ENCODE assay signal across 8 cellular contexts in the genomic region with DNA sequence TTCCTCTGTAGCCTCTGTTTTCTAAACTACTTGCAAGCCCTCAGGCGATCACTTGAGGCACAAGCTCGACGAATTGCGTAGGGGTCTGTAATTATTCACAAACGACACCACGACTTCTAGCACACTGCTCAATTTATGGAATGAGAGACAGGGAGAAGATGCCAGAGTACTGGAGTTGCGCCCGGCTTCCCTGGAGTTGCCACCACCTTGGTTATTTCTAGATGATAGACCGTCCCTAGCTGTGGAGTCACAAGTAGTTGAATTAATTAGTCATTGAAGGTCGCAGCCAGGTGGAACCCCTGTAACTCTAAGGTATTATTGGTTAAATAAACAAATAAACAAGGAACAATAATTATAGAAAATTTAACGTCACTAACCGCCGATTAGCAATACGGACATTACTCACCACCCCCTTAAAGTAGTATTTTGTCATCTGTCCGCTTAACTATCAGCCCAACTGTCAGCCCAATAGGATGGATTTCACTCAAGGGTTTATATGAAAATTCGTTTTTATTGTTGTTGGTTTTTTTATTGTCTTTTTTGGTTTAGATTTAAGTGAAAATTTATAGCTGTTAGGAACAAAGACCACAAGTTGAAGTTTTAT. TPM values are rescaled to one million over a fixed set of nuclear protein-coding genes. Genes with fewer than 3 reads are reported as not detected.
DNase-seq lines count a peak whose midpoint lies in the region; ATAC-seq and TF ChIP-seq lines count a peak whose summit lies in the region.

No MANE protein-coding gene starts in this region.

- H3K4me1 ChIP-seq in foreskin keratinocyte, result peaks cover 21% of the 10 kb centered on the region

- ATAC-seq in HG03045 (IDR thresholded peaks at IDR 0.05; ENCODE audit: unreplicated experiment), result peak; percentile 0
- no peak for ATAC-seq in T-helper 17 cell
- ATAC-seq in foreskin keratinocyte, result peak; percentile 51
- no peak for ATAC-seq in HG03139 (IDR thresholded peaks at IDR 0.05; ENCODE audit: unreplicated experiment)
- no peak for ATAC-seq in GM21447 (IDR thresholded peaks at IDR 0.05; ENCODE audit: unreplicated experiment)
- ATAC-seq in GM19328 (IDR thresholded peaks at IDR 0.05; ENCODE audit: unreplicated experiment), result no peak

- H3K4me3 Mint-ChIP-seq in T-helper 17 cell, result peak overlapping the region; percentile 95

- H3K9me3 ChIP-seq in T-helper 17 cell (ENCODE audit: control insufficient read depth, low read length, poor library complexity, severe bottlenecking), result peaks cover 3% of the 10 kb centered on the region

- H3K4me1 Mint-ChIP-seq in T-helper 17 cell, result peaks cover 40% of the 10 kb centered on the region

- peaks cover 4% of the 10 kb centered on the region for H3K36me3 Mint-ChIP-seq in T-helper 17 cell (ENCODE audit: low read depth)

- H3K4me3 ChIP-seq in GM06990 (replicated peaks; ENCODE audit: low read depth, low read length), result peak overlapping the region; percentile 78

- H3K27ac Mint-ChIP-seq in T-helper 17 cell, result peak overlapping the region; percentile 97

- TF ChIP-seq CTCF in GM06990 (IDR thresholded peaks at IDR 0.05; ENCODE audit: insufficient read depth, low read length, poor library complexity, severe bottlenecking) (no peak), foreskin keratinocyte (conservative IDR thresholded peaks at IDR 0.05) (no peak)

- H3K27me3 ChIP-seq in GM06990 (replicated peaks; ENCODE audit: control insufficient read depth, insufficient read depth, low read length) (no peaks in the 10 kb centered on the region), foreskin keratinocyte (no peaks in the 10 kb centered on the region)

- H3K27ac ChIP-seq in foreskin keratinocyte, result peak overlapping the region; percentile 92

- H3K27me3 Mint-ChIP-seq in T-helper 17 cell, result no peaks in the 10 kb centered on the region

- H3K36me3 ChIP-seq in GM06990 (ENCODE audit: control insufficient read depth, insufficient read depth, low read length), result no peaks in the 10 kb centered on the region; the same call in 1 of the 2 replicates

- no peak for DNase-seq in GM06990 (ENCODE audit: extremely low read depth, insufficient read length)
- DNase-seq in T-helper 17 cell, result no peak
- peak in 1 of 2 donors; percentile 67 for DNase-seq in foreskin keratinocyte
- DNase-seq in renal cortical epithelial cell (ENCODE audit: low read depth), result peak; percentile 75

RNA-seq across cellular contexts. Expression of a gene that starts 0.9 kb away (rescaled TPM):
- total RNA-seq in T-helper 17 cell (10 to 100 TPM; 27.0 to 28.1 TPM), foreskin keratinocyte (69.1 and 69.8 TPM in 2 replicates), renal cortical epithelial cell (41.0 and 114 TPM in 2 replicates)
- polyA plus RNA-seq in foreskin keratinocyte, result 36.0 and 40.5 TPM in 2 replicates

RNA-seq across cellular contexts. Expression of a gene that starts 1.0 kb away (rescaled TPM):
- under 1 TPM in 1 of 2 donors, not detected in 1; 0.30 TPM for total RNA-seq in T-helper 17 cell
- total RNA-seq in foreskin keratinocyte, result 0.18 and 0.31 TPM in 2 replicates
- polyA plus RNA-seq in foreskin keratinocyte, result 0.27 and 0.28 TPM in 2 replicates
- total RNA-seq in renal cortical epithelial cell, result 0.70 and 0.87 TPM in 2 replicates

Comparison
In these comparisons a context has a peak if more than half of its experiments do, and no peak if none do; other contexts are left out.
1. ATAC-seq: peak in HG03045 (single experiment) and foreskin keratinocyte (single experiment); none in T-helper 17 cell (single experiment), HG03139 (single experiment), GM21447 (single experiment) and GM19328 (single experiment).